In genomic region chr14:104813286-104813685, GRCh38 we compare ENCODE assay signal across 16 cellular contexts.
"Had no signal": no experiment of that assay in that cellular context is flagged by ENCODE, and none has a peak within 500 bp of the region (broad histone marks: within the 10 kb centered on the region; RNA-seq: fewer than 3 reads in every experiment).

No MANE protein-coding gene starts in this region.

- H3K4me1 ChIP-seq: foreskin keratinocyte had no signal

- H3K27ac Mint-ChIP-seq: activated naive CD4-positive, alpha-beta T cell treated with anti-CD3 and anti-CD28 coated beads, Interleukin-2, amount 50 U/mL, for 72 hours; stimulated activated naive B cell treated with anti-CD40 and anti-IgM and Interleukin-4, amounts not matched to agents 10 μg/mL and 1 μg/mL and 100 μg/mL, for 72 hours had no signal

- H3K9me3 Mint-ChIP-seq: activated naive CD4-positive, alpha-beta T cell treated with anti-CD3 and anti-CD28 coated beads, Interleukin-2, amount 50 U/mL, for 72 hours; stimulated activated naive B cell treated with anti-CD40 and anti-IgM and Interleukin-4, amounts not matched to agents 10 μg/mL and 1 μg/mL and 100 μg/mL, for 72 hours had no signal

- DNase-seq: activated CD4-positive, alpha-beta T cell treated with anti-CD3 and anti-CD28 coated beads for 1 hour; activated CD4-positive, alpha-beta T cell treated with anti-CD3 and anti-CD28 coated beads, Interleukin-2, amount 50 U/mL, for 4 hours; activated T-cell treated with anti-CD3 and anti-CD28 coated beads for 4 hours; amygdala; caudate nucleus; foreskin keratinocyte; islet precursor cell; right lobe of liver; stimulated activated naive B cell treated with anti-CD40 and anti-IgM and Interleukin-4, amounts not matched to agents 10 μg/mL and 1 μg/mL and 100 μg/mL, for 72 hours; T-helper 2 cell; thyroid gland had no signal

- H3K27ac ChIP-seq: body of pancreas, foreskin keratinocyte, hepatocyte, ovary, thyroid gland, WERI-Rb-1 had no signal

- H3K27me3 Mint-ChIP-seq: stimulated activated naive B cell treated with anti-CD40 and anti-IgM and Interleukin-4, amounts not matched to agents 10 μg/mL and 1 μg/mL and 100 μg/mL, for 72 hours had no signal

- ATAC-seq: activated naive CD4-positive, alpha-beta T cell treated with anti-CD3 and anti-CD28 coated beads, Interleukin-2, amount 50 U/mL, for 72 hours; body of pancreas; foreskin keratinocyte; right lobe of liver; stimulated activated naive B cell treated with anti-CD40 and anti-IgM and Interleukin-4, amounts not matched to agents 10 μg/mL and 1 μg/mL and 100 μg/mL, for 72 hours had no signal

- H3K9me3 ChIP-seq: body of pancreas, ovary, right lobe of liver, thyroid gland had no signal

- H3K4me3 Mint-ChIP-seq: stimulated activated naive B cell treated with anti-CD40 and anti-IgM and Interleukin-4, amounts not matched to agents 10 μg/mL and 1 μg/mL and 100 μg/mL, for 72 hours had no signal

- H3K27me3 ChIP-seq: body of pancreas, foreskin keratinocyte, hepatocyte, ovary, right lobe of liver, thyroid gland had no signal

- H3K4me3 ChIP-seq: body of pancreas, hepatocyte, ovary, right lobe of liver, thyroid gland had no signal

- H3K36me3 ChIP-seq: ovary, right lobe of liver, thyroid gland had no signal
